ENCODE assay signal across 5 cellular contexts in the genomic region with DNA sequence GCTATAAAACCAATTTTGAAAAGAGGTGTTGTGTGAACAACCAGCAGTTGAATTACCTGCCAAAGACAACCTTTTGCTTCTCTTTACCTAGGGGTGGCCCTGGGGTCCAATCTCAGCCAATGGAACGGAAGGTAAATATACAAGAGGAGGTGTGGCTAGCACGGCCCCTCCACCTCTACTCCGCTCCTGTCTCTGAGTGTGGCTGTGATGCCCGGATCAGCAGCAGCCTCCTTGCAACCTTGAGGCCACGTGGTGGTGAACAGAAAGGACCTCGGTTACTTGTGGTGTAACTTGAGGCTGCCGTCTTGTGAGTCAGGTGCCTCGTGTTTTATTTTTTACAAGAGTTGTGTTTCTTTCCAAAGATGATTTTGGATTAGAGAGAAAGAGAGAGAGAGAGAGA.
"Had no signal": no experiment of that assay in that cellular context is flagged by ENCODE, and none has a peak within 500 bp of the region (broad histone marks: within the 10 kb centered on the region; RNA-seq: fewer than 3 reads in every experiment).

No MANE protein-coding gene starts in this region.

- H3K27ac Mint-ChIP-seq: GM23338, H9 had no signal

- H3K4me3 Mint-ChIP-seq: GM23338, H9 had no signal

- DNase-seq: H9, HCEC 1CT, IMR-90 had no signal

- ATAC-seq: GM23338, K562 had no signal

- H3K4me1 Mint-ChIP-seq: GM23338 had no signal
